25 cellular contexts compared by ENCODE assay signal in the genomic region with DNA sequence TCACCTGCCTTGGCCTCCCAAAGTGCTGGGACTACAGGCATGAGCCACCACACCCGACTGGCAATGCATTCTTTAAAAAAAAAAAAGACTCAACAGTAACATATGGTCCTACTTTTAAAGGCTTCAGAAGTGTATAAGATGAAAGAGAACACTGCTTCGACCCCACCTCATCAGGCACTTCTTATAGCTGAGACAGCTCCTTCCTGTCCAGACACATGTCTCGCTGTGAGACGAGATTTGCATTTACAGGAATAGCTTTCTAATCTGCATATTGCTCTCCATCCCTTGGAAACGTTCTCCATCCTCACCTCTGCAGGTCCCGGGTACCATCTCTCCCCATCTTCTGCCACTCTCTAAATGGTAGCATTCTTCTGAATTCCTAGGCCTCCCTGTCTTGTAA. TPM values are rescaled to one million over a fixed set of nuclear protein-coding genes. Genes with fewer than 3 reads are reported as not detected.
A peak's percentile ranks its signal among the peaks of the same experiment; 100 is the strongest.
DNase-seq lines count a peak whose midpoint lies in the region; ATAC-seq lines count a peak whose summit lies in the region.
"Had no signal": no experiment of that assay in that cellular context is flagged by ENCODE, and none has a peak within 500 bp of the region (broad histone marks: within the 10 kb centered on the region; RNA-seq: fewer than 3 reads in every experiment).

No MANE protein-coding gene starts in this region.

- peaks cover 18 to 41% (median 28%) of the 10 kb centered on the region in 3 donors for H3K4me1 Mint-ChIP-seq in CD8-positive, alpha-beta memory T cell
- H3K4me1 Mint-ChIP-seq in activated T-helper 1 cell treated with anti-CD3 and anti-CD28 coated beads, Interleukin-12 subunit alpha, Interleukin-12 subunit beta, Interleukin-2, Interleukin-4 antibody, amounts not matched to agents 30 ng/mL and 10 ng/mL and 1 ng/mL, durations not matched to agents 14 hours and 24 hours and 36 hours (ENCODE audit: low read depth): peaks cover 26% of the 10 kb centered on the region
- peaks cover 30 to 67% (median 34%) of the 10 kb centered on the region in 4 donors for H3K4me1 Mint-ChIP-seq in naive thymus-derived CD8-positive, alpha-beta T cell

- H3K27ac ChIP-seq in CD8-positive, alpha-beta memory T cell (ENCODE audit: low read depth, low read length): no peak overlapping the region
- H3K27ac ChIP-seq: 22Rv1, ascending aorta, gastroesophageal sphincter, neural progenitor cell, sigmoid colon, SJCRH30, upper lobe of left lung had no signal

- H3K36me3 ChIP-seq in CD8-positive, alpha-beta memory T cell (ENCODE audit: insufficient read depth, low read length): no peaks in the 10 kb centered on the region
- H3K36me3 ChIP-seq: ascending aorta, gastroesophageal sphincter, neural progenitor cell, sigmoid colon, SJCRH30, upper lobe of left lung had no signal

- H3K4me3 Mint-ChIP-seq in CD8-positive, alpha-beta memory T cell: no peak overlapping the region
- H3K4me3 Mint-ChIP-seq in activated T-helper 1 cell treated with anti-CD3 and anti-CD28 coated beads, Interleukin-12 subunit alpha, Interleukin-12 subunit beta, Interleukin-2, Interleukin-4 antibody, amounts not matched to agents 30 ng/mL and 10 ng/mL and 1 ng/mL, durations not matched to agents 14 hours and 24 hours and 36 hours: no peak overlapping the region
- H3K4me3 Mint-ChIP-seq in naive thymus-derived CD8-positive, alpha-beta T cell: peak overlapping the region in 5 of 10 donors; percentile 13 to 83 (median 65)
- H3K4me3 Mint-ChIP-seq: neural progenitor cell had no signal

- peak; percentile 11 to 47 for ATAC-seq in naive thymus-derived CD8-positive, alpha-beta T cell
- ATAC-seq in GM19328 (IDR thresholded peaks at IDR 0.05; ENCODE audit: unreplicated experiment): no peak
- ATAC-seq: gastroesophageal sphincter, K562, mucosa of descending colon had no signal

- H3K4me3 ChIP-seq in CD8-positive, alpha-beta memory T cell (ENCODE audit: low read length): no peak overlapping the region
- H3K4me3 ChIP-seq: ascending aorta, gastroesophageal sphincter, K562, mucosa of descending colon, neural progenitor cell, sigmoid colon, SJCRH30, upper lobe of left lung had no signal

- H3K27me3 Mint-ChIP-seq in CD8-positive, alpha-beta memory T cell: no peaks in the 10 kb centered on the region
- peaks cover 17% of the 10 kb centered on the region for H3K27me3 Mint-ChIP-seq in activated T-helper 1 cell treated with anti-CD3 and anti-CD28 coated beads, Interleukin-12 subunit alpha, Interleukin-12 subunit beta, Interleukin-2, Interleukin-4 antibody, amounts not matched to agents 30 ng/mL and 10 ng/mL and 1 ng/mL, durations not matched to agents 14 hours and 24 hours and 36 hours (ENCODE audit: insufficient read depth)
- peaks cover 0 to under 1% (median 0%) of the 10 kb centered on the region in 5 donors for H3K27me3 Mint-ChIP-seq in naive thymus-derived CD8-positive, alpha-beta T cell

- POLR2A ChIA-PET in CD8-positive, alpha-beta memory T cell (lab: Charles Lee): interaction anchor here (1.2 kb wide), 1 partner anchor 12 kb away, joined by 4 read pairs; no protein-coding TSS in a partner anchor
- POLR2A ChIA-PET in naive thymus-derived CD8-positive, alpha-beta T cell (lab: Charles Lee): interaction anchor here (0.7 to 2.7 kb wide), 3 partner anchors 40 to 839 kb away, joined by 4 to 11 read pairs (median 4); no protein-coding TSS in a partner anchor

- DNase-seq in NCI-H2171 treated with DMSO at 0.1 percent for 48 hours (lab: John Stamatoyannopoulos, UW): peak; percentile 30
- DNase-seq in NCI-H2171 (lab: John Stamatoyannopoulos, UW): no peak
- DNase-seq in CD8-positive, alpha-beta memory T cell: no peak
- DNase-seq in activated T-helper 1 cell treated with anti-CD3 and anti-CD28 coated beads, Interleukin-12 subunit alpha, Interleukin-12 subunit beta, Interleukin-2, Interleukin-4 antibody, amounts not matched to agents 30 ng/mL and 10 ng/mL and 1 ng/mL, durations not matched to agents 14 hours and 24 hours and 36 hours (ENCODE audit: low spot score): no peak
- DNase-seq in naive thymus-derived CD8-positive, alpha-beta T cell: no peak
- DNase-seq in GM03348 (ENCODE audit: low spot score): no peak
- no peak for DNase-seq in islet precursor cell
- DNase-seq: activated CD4-positive, alpha-beta T cell treated with anti-CD3 and anti-CD28 coated beads, Interleukin-2, amount 50 U/mL, for 1 hour; activated naive CD4-positive, alpha-beta T cell treated with Interleukin-2 at 50 U/mL for 16 hours; activated T-cell treated with anti-CD3 and anti-CD28 coated beads for 4 hours; DND-41; hippocampal formation; mucosa of descending colon; NCI-H1436 treated with DMSO at 0.1 percent for 48 hours; NCI-H69; sigmoid colon; SJCRH30; upper lobe of left lung had no signal

- no peaks in the 10 kb centered on the region for H3K27me3 ChIP-seq in CD8-positive, alpha-beta memory T cell (ENCODE audit: insufficient read depth, low read length, poor library complexity, severe bottlenecking)
- H3K27me3 ChIP-seq: ascending aorta, gastroesophageal sphincter, sigmoid colon, SJCRH30, upper lobe of left lung had no signal

- peak overlapping the region; percentile 15 to 85 (median 74) for H3K27ac Mint-ChIP-seq in CD8-positive, alpha-beta memory T cell
- peak overlapping the region; percentile 91 for H3K27ac Mint-ChIP-seq in activated T-helper 1 cell treated with anti-CD3 and anti-CD28 coated beads, Interleukin-12 subunit alpha, Interleukin-12 subunit beta, Interleukin-2, Interleukin-4 antibody, amounts not matched to agents 30 ng/mL and 10 ng/mL and 1 ng/mL, durations not matched to agents 14 hours and 24 hours and 36 hours
- peak overlapping the region; percentile 55 to 96 (median 80) for H3K27ac Mint-ChIP-seq in naive thymus-derived CD8-positive, alpha-beta T cell
- H3K27ac Mint-ChIP-seq: neural progenitor cell had no signal

- CTCF ChIA-PET in CD8-positive, alpha-beta memory T cell (lab: Charles Lee): interaction anchor here (1.2 to 6.2 kb wide), 3 partner anchors 8 to 155 kb away, joined by 3 to 33 read pairs (median 3); no protein-coding TSS in a partner anchor

- H3K4me1 ChIP-seq in CD8-positive, alpha-beta memory T cell (ENCODE audit: insufficient read depth, low read length): peaks cover 17% of the 10 kb centered on the region
- H3K4me1 ChIP-seq: ascending aorta, neural progenitor cell, sigmoid colon, SJCRH30, upper lobe of left lung had no signal

- H3K36me3 Mint-ChIP-seq in CD8-positive, alpha-beta memory T cell: peaks cover 0 to 2% (median 0%) of the 10 kb centered on the region in 3 donors
- peaks cover 1% of the 10 kb centered on the region for H3K36me3 Mint-ChIP-seq in activated T-helper 1 cell treated with anti-CD3 and anti-CD28 coated beads, Interleukin-12 subunit alpha, Interleukin-12 subunit beta, Interleukin-2, Interleukin-4 antibody, amounts not matched to agents 30 ng/mL and 10 ng/mL and 1 ng/mL, durations not matched to agents 14 hours and 24 hours and 36 hours (ENCODE audit: low read depth)
- peaks cover 0 to 12% (median 4%) of the 10 kb centered on the region in 3 donors for H3K36me3 Mint-ChIP-seq in naive thymus-derived CD8-positive, alpha-beta T cell
- H3K36me3 Mint-ChIP-seq: neural progenitor cell had no signal

- no peaks in the 10 kb centered on the region for H3K9me3 Mint-ChIP-seq in CD8-positive, alpha-beta memory T cell
- H3K9me3 Mint-ChIP-seq in activated T-helper 1 cell treated with anti-CD3 and anti-CD28 coated beads, Interleukin-12 subunit alpha, Interleukin-12 subunit beta, Interleukin-2, Interleukin-4 antibody, amounts not matched to agents 30 ng/mL and 10 ng/mL and 1 ng/mL, durations not matched to agents 14 hours and 24 hours and 36 hours: no peaks in the 10 kb centered on the region
- no peaks in the 10 kb centered on the region for H3K9me3 Mint-ChIP-seq in naive thymus-derived CD8-positive, alpha-beta T cell
- H3K9me3 Mint-ChIP-seq: neural progenitor cell had no signal

- intact Hi-C loops in activated T-helper 1 cell treated with anti-CD3 and anti-CD28 coated beads, Interleukin-12 subunit alpha, Interleukin-12 subunit beta, Interleukin-2, Interleukin-4 antibody, amounts not matched to agents 30 ng/mL and 10 ng/mL and 1 ng/mL, durations not matched to agents 14 hours and 24 hours and 36 hours (cut with micrococcal nuclease): loop anchor here (1.0 to 10.0 kb wide), 2 partner anchors 12 to 373 kb away; no protein-coding TSS in a partner anchor

- no peaks in the 10 kb centered on the region for H3K9me3 ChIP-seq in CD8-positive, alpha-beta memory T cell (ENCODE audit: low read length)
- H3K9me3 ChIP-seq: ascending aorta, gastroesophageal sphincter, mucosa of descending colon, sigmoid colon, SJCRH30, upper lobe of left lung had no signal

RNA-seq across cellular contexts. Expression of a gene that starts 6.7 kb away (rescaled TPM):
- total RNA-seq in CD8-positive, alpha-beta memory T cell: 1 to 10 TPM; 2.1 to 2.5 TPM
- polyA plus RNA-seq in CD8-positive, alpha-beta memory T cell: 4.9 TPM
- 1.1 and 1.4 TPM in 2 replicates for total RNA-seq in activated T-helper 1 cell treated with anti-CD3 and anti-CD28 coated beads, Interleukin-12 subunit alpha, Interleukin-12 subunit beta, Interleukin-2, Interleukin-4 antibody, amounts not matched to agents 30 ng/mL and 10 ng/mL and 1 ng/mL, durations not matched to agents 14 hours and 24 hours and 36 hours
- 10 to 100 TPM; 10.6 to 11.3 TPM for total RNA-seq in naive thymus-derived CD8-positive, alpha-beta T cell
- 10 to 100 TPM in 1 of 3 donors, 1 to 10 TPM in 2; 5.9 to 11.1 (median 7.8) TPM for polyA plus RNA-seq in naive thymus-derived CD8-positive, alpha-beta T cell
- total RNA-seq: HT-29 had no signal

RNA-seq across cellular contexts. Expression of a gene that starts 51.0 kb away (rescaled TPM):
- total RNA-seq in CD8-positive, alpha-beta memory T cell: 100 to 1,000 TPM; 288 to 305 TPM
- 110 TPM for polyA plus RNA-seq in CD8-positive, alpha-beta memory T cell
- total RNA-seq in activated T-helper 1 cell treated with anti-CD3 and anti-CD28 coated beads, Interleukin-12 subunit alpha, Interleukin-12 subunit beta, Interleukin-2, Interleukin-4 antibody, amounts not matched to agents 30 ng/mL and 10 ng/mL and 1 ng/mL, durations not matched to agents 14 hours and 24 hours and 36 hours: 387 and 400 TPM in 2 replicates
- 10 to 100 TPM; 89.2 to 94.6 TPM for total RNA-seq in naive thymus-derived CD8-positive, alpha-beta T cell
- polyA plus RNA-seq in naive thymus-derived CD8-positive, alpha-beta T cell: 100 to 1,000 TPM; 119 to 128 (median 126) TPM
